In the genomic region with DNA sequence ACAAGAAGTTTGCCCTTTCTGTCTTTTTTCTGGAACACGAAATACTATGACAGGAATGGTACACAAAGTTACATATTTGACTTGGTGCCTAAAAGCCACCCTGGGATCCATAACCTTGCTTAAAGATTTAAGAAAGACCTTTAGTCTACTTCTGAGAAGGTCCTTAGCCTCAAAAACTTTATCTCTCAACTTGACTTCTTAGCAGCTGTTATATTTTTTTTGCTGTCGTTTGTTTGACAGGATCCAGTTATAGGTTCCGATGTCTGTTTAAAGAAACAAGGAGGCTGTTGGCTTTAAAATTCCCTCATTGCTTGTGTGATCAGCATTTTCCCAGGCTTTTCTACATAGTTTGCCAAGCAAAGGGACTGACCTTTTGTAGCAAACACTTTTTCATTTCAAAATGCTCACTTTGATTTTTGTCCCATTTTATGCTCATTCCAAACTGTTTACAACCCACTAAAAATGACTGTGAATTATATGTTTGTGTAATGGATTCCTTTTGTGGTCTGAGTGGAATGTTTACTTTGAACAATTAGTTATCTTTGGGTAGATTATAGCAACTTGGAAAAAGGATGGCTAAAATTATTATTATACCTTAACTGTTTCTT, we compare ENCODE assay signal across 12 cellular contexts.
A peak's percentile ranks its signal among the peaks of the same experiment; 100 is the strongest.
DNase-seq lines count a peak whose midpoint lies in the region; ATAC-seq, FAIRE-seq and TF ChIP-seq lines count a peak whose summit lies in the region.
"Had no signal": no experiment of that assay in that cellular context is flagged by ENCODE, and none has a peak within 500 bp of the region (broad histone marks: within the 10 kb centered on the region; RNA-seq: fewer than 3 reads in every experiment).

No MANE protein-coding gene starts in this region.

- no peaks in the 10 kb centered on the region for H3K9me3 ChIP-seq in astrocyte (ENCODE audit: insufficient read depth, low read depth, low read length)
- no peaks in the 10 kb centered on the region for H3K9me3 ChIP-seq in heart left ventricle
- no peaks in the 10 kb centered on the region for H3K9me3 ChIP-seq in smooth muscle cell (replicated peaks; ENCODE audit: low read depth)

- intact Hi-C loops in heart left ventricle (cut with DNase I) = loop anchor here in 1 of 10 donors (10.0 kb wide), 1 partner anchor 181 kb away; no protein-coding TSS in a partner anchor

- H3K79me2 ChIP-seq in astrocyte (ENCODE audit: insufficient read depth, low read length) = no peaks in the 10 kb centered on the region
- H3K79me2 ChIP-seq in smooth muscle cell (ENCODE audit: low read depth) = no peaks in the 10 kb centered on the region

- H3K9ac ChIP-seq in astrocyte (ENCODE audit: low read length) (no peak overlapping the region), smooth muscle cell (ENCODE audit: low read depth) (peak overlapping the region; percentile 67)

- H4K20me1 ChIP-seq in astrocyte (ENCODE audit: insufficient read depth, low read length) (no peaks in the 10 kb centered on the region), smooth muscle cell (ENCODE audit: low read depth) (no peaks in the 10 kb centered on the region)

- H3K27ac Mint-ChIP-seq in astrocyte (ENCODE audit: unreplicated experiment) = peak overlapping the region; percentile 15

- peak; percentile 69 for DNase-seq in GM04504 (ENCODE audit: low read depth)
- DNase-seq in astrocyte (ENCODE audit: low read depth) = peak; percentile 73
- no peak for DNase-seq in heart left ventricle
- no peak for DNase-seq in smooth muscle cell (lab: John Stamatoyannopoulos, UW; ENCODE audit: unreplicated experiment)
- no peak for DNase-seq in stimulated activated CD4-positive, alpha-beta T cell treated with anti-CD3 and anti-CD28 coated beads, Interleukin-4, amount 100 ng/mL, for 4 hours
- DNase-seq in D721Med (ENCODE audit: insufficient read length, low spot score) = no peak
- DNase-seq: activated CD8-positive, alpha-beta memory T cell treated with anti-CD3 and anti-CD28 coated beads, Interleukin-2, amount 50 U/mL, for 4 hours; GOT3; NCI-H1092 treated with DMSO at 0.1 percent for 48 hours; substantia nigra had no signal

- H3K36me3 Mint-ChIP-seq in astrocyte (ENCODE audit: low read depth, unreplicated experiment) = no peaks in the 10 kb centered on the region

- H3K4me2 ChIP-seq in astrocyte (ENCODE audit: low read length) (peak overlapping the region; percentile 34), smooth muscle cell (peak overlapping the region; percentile 75)

- WGBS in heart left ventricle, 4 donors = 33 to 35% (median 34%) methylated on average over 3 of the region's 3 CpGs
- WGBS in smooth muscle cell (ENCODE audit: low lambda C conversion rate) = 8% methylated on average over 3 of the region's 3 CpGs

- H3K4me1 ChIP-seq in astrocyte (ENCODE audit: insufficient read depth, low read length) (peaks cover 11% of the 10 kb centered on the region), heart left ventricle (peaks cover 0 to 42% (median 5%) of the 10 kb centered on the region in 12 donors), smooth muscle cell (ENCODE audit: low read depth) (peaks cover 55% of the 10 kb centered on the region)

- no peak overlapping the region for H3K27ac ChIP-seq in astrocyte (ENCODE audit: low read depth, low read length)
- peak overlapping the region in 11 of 12 donors; percentile 6 to 67 (median 39) for H3K27ac ChIP-seq in heart left ventricle
- peak overlapping the region; percentile 91 for H3K27ac ChIP-seq in smooth muscle cell (ENCODE audit: low read depth)

- H3K4me1 Mint-ChIP-seq in astrocyte (ENCODE audit: low read depth, unreplicated experiment) = peaks cover 16% of the 10 kb centered on the region

- H3K27me3 ChIP-seq in astrocyte (ENCODE audit: insufficient read depth, low read length) = no peaks in the 10 kb centered on the region
- no peaks in the 10 kb centered on the region for H3K27me3 ChIP-seq in heart left ventricle
- H3K27me3 ChIP-seq in smooth muscle cell (ENCODE audit: low read depth) = no peaks in the 10 kb centered on the region

- no peak for TF ChIP-seq POLR2A in heart left ventricle (IDR thresholded peaks at IDR 0.05)

- H2AFZ ChIP-seq in astrocyte (ENCODE audit: low read depth, low read length) (peak overlapping the region; percentile 41), smooth muscle cell (ENCODE audit: low read depth) (peak overlapping the region; percentile 68)

- peak in 1 of 4 donors; percentile 38 for ATAC-seq in heart left ventricle
- ATAC-seq in HG03097 (IDR thresholded peaks at IDR 0.05; ENCODE audit: low FRiP score, unreplicated experiment) = no peak
- no peak for ATAC-seq in HG02763 (IDR thresholded peaks at IDR 0.05; ENCODE audit: unreplicated experiment)

- H3K9me3 Mint-ChIP-seq in astrocyte (ENCODE audit: unreplicated experiment) = no peaks in the 10 kb centered on the region

- no peaks in the 10 kb centered on the region for H3K27me3 Mint-ChIP-seq in astrocyte (ENCODE audit: low read depth, unreplicated experiment)

- no peak overlapping the region for H3K4me3 ChIP-seq in astrocyte (ENCODE audit: insufficient read depth, low read depth, low read length)
- no peak overlapping the region for H3K4me3 ChIP-seq in heart left ventricle
- peak overlapping the region; percentile 20 for H3K4me3 ChIP-seq in smooth muscle cell

- no peak overlapping the region for H3K4me3 Mint-ChIP-seq in astrocyte (ENCODE audit: unreplicated experiment)

- FAIRE-seq in astrocyte (lab: Jason Lieb, UNC) = peak; percentile 37
- FAIRE-seq in D721Med (lab: Jason Lieb, UNC) = no peak

- H3K36me3 ChIP-seq in astrocyte (ENCODE audit: insufficient read depth, low read length) (no peaks in the 10 kb centered on the region), heart left ventricle (peaks cover 0 to 6% (median 0%) of the 10 kb centered on the region in 9 donors), smooth muscle cell (ENCODE audit: low read depth) (no peaks in the 10 kb centered on the region)

- no peak for TF ChIP-seq CTCF in astrocyte (IDR thresholded peaks at IDR 0.05; ENCODE audit: insufficient read depth, low read depth, low read length)
- TF ChIP-seq CTCF in heart left ventricle (IDR thresholded peaks at IDR 0.05) = no peak
- no peak for TF ChIP-seq CTCF in smooth muscle cell (IDR thresholded peaks at IDR 0.05; ENCODE audit: borderline replicate concordance, insufficient read depth, poor library complexity, severe bottlenecking)
- TF ChIP-seq CTCF in D721Med (IDR thresholded peaks at IDR 0.05; ENCODE audit: insufficient read depth, missing control alignments) = no peak

- H3F3A ChIP-seq in smooth muscle cell (ENCODE audit: low read depth) = no peaks in the 10 kb centered on the region

Comparison
In these comparisons a context has a peak if more than half of its experiments do, and no peak if none do; other contexts are left out.
1. DNase-seq: peak in GM04504 (single experiment) and astrocyte (single experiment); none in heart left ventricle (0 of 5), smooth muscle cell (single experiment), stimulated activated CD4-positive, alpha-beta T cell treated with anti-CD3 and anti-CD28 coated beads, Interleukin-4, amount 100 ng/mL, for 4 hours (0 of 2) and D721Med (single experiment).